ENCODE assay signal across 42 cellular contexts in genomic region chr19:35241417-35241816, GRCh38. TPM values are rescaled to one million over a fixed set of nuclear protein-coding genes. Genes with fewer than 3 reads are reported as not detected.
"Had no signal": no experiment of that assay in that cellular context is flagged by ENCODE, and none has a peak within 500 bp of the region (broad histone marks: within the 10 kb centered on the region; RNA-seq: fewer than 3 reads in every experiment).

No MANE protein-coding gene starts in this region.

- H3K4me3 Mint-ChIP-seq: activated naive CD8-positive, alpha-beta T cell treated with anti-CD3 and anti-CD28 coated beads, Interleukin-2, amount 10 ng/mL, durations not matched to agents 7 days and 5 days; activated T-cell treated with anti-CD3 and anti-CD28 coated beads, Interleukin-2, amount 50 U/mL, for 24 hours; neural progenitor cell; T-helper 1 cell treated with Interleukin-12 subunit alpha and Interleukin-12 subunit beta and Interleukin-4 antibody, amounts not matched to agents 30 μg/mL and 1 μg/mL, for 36 hours had no signal

- ATAC-seq: activated CD4-positive, CD25-positive, alpha-beta regulatory T cell treated with anti-CD3 and anti-CD28 coated beads, Interleukin-2, amount 50 U/mL, for 24 hours; gastroesophageal sphincter; left colon; natural killer cell; psoas muscle; stimulated activated effector memory CD8-positive, alpha-beta T cell treated with anti-CD3 and anti-CD28 coated beads, Interleukin-12 subunit alpha, Interleukin-12 subunit beta, amount 100 ng/mL, for 72 hours; stimulated activated naive CD8-positive, alpha-beta T cell treated with anti-CD3 and anti-CD28 coated beads, Interleukin-15, amount 100 ng/mL, for 72 hours had no signal

- DNase-seq: activated CD4-positive, alpha-beta T cell treated with anti-CD3 and anti-CD28 coated beads for 48 hours; activated CD4-positive, alpha-beta T cell treated with anti-CD3 and anti-CD28 coated beads, Interleukin-2, amount 50 U/mL, for 48 hours; activated CD8-positive, alpha-beta memory T cell treated with anti-CD3 and anti-CD28 coated beads, Interleukin-2, amount 50 U/mL, for 48 hours; activated naive CD4-positive, alpha-beta T cell; activated naive CD8-positive, alpha-beta T cell treated with anti-CD3 and anti-CD28 coated beads, Interleukin-2, amount 10 ng/mL, durations not matched to agents 7 days and 5 days; activated T-cell treated with anti-CD3 and anti-CD28 coated beads, Interleukin-2, amount 50 U/mL, for 24 hours; amniotic stem cell; brain microvascular endothelial cell; cortex of kidney; effector memory CD8-positive, alpha-beta T cell; hippocampal formation; immature natural killer cell; kidney; left colon; midbrain; natural killer cell; occipital lobe; psoas muscle; sigmoid colon; small intestine; stimulated activated CD4-positive, alpha-beta T cell treated with anti-CD3 and anti-CD28 coated beads, Interleukin-4, amount 100 ng/mL, for 24 hours; stimulated activated naive CD8-positive, alpha-beta T cell treated with anti-CD3 and anti-CD28 coated beads, Interleukin-15, amount 100 ng/mL, for 72 hours; T1000; thyroid gland; upper lobe of left lung; WERI-Rb-1 had no signal

- H3K9me3 ChIP-seq: thyroid gland, upper lobe of left lung had no signal

- H3K4me1 ChIP-seq: gastroesophageal sphincter, neural progenitor cell, parathyroid adenoma, psoas muscle, sigmoid colon, thyroid gland, upper lobe of left lung had no signal

- H3K27me3 Mint-ChIP-seq: activated T-cell treated with anti-CD3 and anti-CD28 coated beads, Interleukin-2, amount 50 U/mL, for 24 hours; memory B cell; stimulated activated naive CD8-positive, alpha-beta T cell treated with anti-CD3 and anti-CD28 coated beads, Interleukin-15, amount 100 ng/mL, for 72 hours had no signal

- H3K27me3 ChIP-seq: brain microvascular endothelial cell, neural progenitor cell, thyroid gland, upper lobe of left lung had no signal

- H3K36me3 Mint-ChIP-seq: neural progenitor cell; stimulated activated effector memory CD8-positive, alpha-beta T cell treated with anti-CD3 and anti-CD28 coated beads, Interleukin-12 subunit alpha, Interleukin-12 subunit beta, amount 100 ng/mL, for 72 hours had no signal

- H3K36me3 ChIP-seq: brain microvascular endothelial cell, gastroesophageal sphincter, neural progenitor cell, sigmoid colon, thyroid gland, upper lobe of left lung, WERI-Rb-1 had no signal

- H3K27ac Mint-ChIP-seq: activated naive CD8-positive, alpha-beta T cell treated with anti-CD3 and anti-CD28 coated beads, Interleukin-2, amount 10 ng/mL, durations not matched to agents 7 days and 5 days; neural progenitor cell; stimulated activated naive CD8-positive, alpha-beta T cell treated with anti-CD3 and anti-CD28 coated beads, Interleukin-15, amount 100 ng/mL, for 72 hours had no signal

- H3K4me1 Mint-ChIP-seq: neural progenitor cell had no signal

- H3K4me3 ChIP-seq: gastroesophageal sphincter, neural progenitor cell, psoas muscle, sigmoid colon, thyroid gland, upper lobe of left lung had no signal

- H3K27ac ChIP-seq: brain microvascular endothelial cell, gastroesophageal sphincter, neural progenitor cell, parathyroid adenoma, psoas muscle, sigmoid colon, thyroid gland, WERI-Rb-1 had no signal

RNA-seq across cellular contexts. Expression of gene FAM187B, which starts 12.9 kb away (rescaled TPM):
- total RNA-seq: activated CD8-positive, alpha-beta memory T cell treated with anti-CD3 and anti-CD28 coated beads for 36 hours; activated naive CD8-positive, alpha-beta T cell treated with anti-CD3 and anti-CD28 coated beads, Interleukin-2, amount 10 ng/mL, durations not matched to agents 7 days and 5 days; astrocyte; cardiac septum; chondrocyte; endothelial cell of umbilical vein; fibroblast of lung; fibroblast of villous mesenchyme; gastroesophageal sphincter; kidney; left colon; lower leg skin; natural killer cell; occipital lobe; psoas muscle; sigmoid colon; upper lobe of left lung had no signal
- polyA plus RNA-seq: endothelial cell of umbilical vein, fibroblast of lung, immature natural killer cell, sigmoid colon, small intestine had no signal

RNA-seq across cellular contexts. Expression of gene HAMP, which starts 40.9 kb away (rescaled TPM):
- total RNA-seq: cardiac septum, chondrocyte, fibroblast of lung, fibroblast of villous mesenchyme, gastroesophageal sphincter, left colon, lower leg skin, occipital lobe, thyroid gland had no signal
- polyA plus RNA-seq: endothelial cell of umbilical vein, fibroblast of lung, psoas muscle had no signal

RNA-seq across cellular contexts. Expression of gene MAG, which starts 50.5 kb away (rescaled TPM):
- total RNA-seq: activated CD8-positive, alpha-beta memory T cell treated with anti-CD3 and anti-CD28 coated beads for 36 hours; astrocyte; cardiac septum; chondrocyte; endothelial cell of umbilical vein; fibroblast of villous mesenchyme; left colon; natural killer cell had no signal
- polyA plus RNA-seq: endothelial cell of umbilical vein, esophagus, fibroblast of lung, immature natural killer cell, small intestine had no signal
